In genomic region chr6:149936743-149937142, GRCh38 we compare ENCODE assay signal across 17 cellular contexts. TPM values are rescaled to one million over a fixed set of nuclear protein-coding genes. Genes with fewer than 3 reads are reported as not detected.
DNase-seq lines count a peak whose midpoint lies in the region; ATAC-seq and TF ChIP-seq lines count a peak whose summit lies in the region.
"Had no signal": no experiment of that assay in that cellular context is flagged by ENCODE, and none has a peak within 500 bp of the region (broad histone marks: within the 10 kb centered on the region; RNA-seq: fewer than 3 reads in every experiment).

No MANE protein-coding gene starts in this region.

- no peaks in the 10 kb centered on the region for H3K36me3 ChIP-seq in uterus

- H3K9me3 Mint-ChIP-seq in activated B cell treated with CpG ODN at 0.5 μM for 24 hours: no peaks in the 10 kb centered on the region
- H3K9me3 Mint-ChIP-seq: CD8-positive, alpha-beta T cell; HFFc6 had no signal

- peaks cover 68% of the 10 kb centered on the region for H3K27me3 Mint-ChIP-seq in activated B cell treated with CpG ODN at 0.5 μM for 24 hours

- no peak overlapping the region for H3K27ac ChIP-seq in uterus
- H3K27ac ChIP-seq: A549 had no signal

- no peak for TF ChIP-seq CTCF in activated B cell treated with CpG ODN at 0.5 μM for 24 hours (IDR thresholded peaks at IDR 0.05)
- TF ChIP-seq CTCF in uterus (IDR thresholded peaks at IDR 0.05): no peak

- CTCF ChIA-PET in activated B cell treated with CpG ODN at 0.5 μM for 24 hours (lab: Charles Lee): interaction anchor here (2.8 kb wide), 1 partner anchor 80 kb away, joined by 27 read pairs; no protein-coding TSS in a partner anchor

- no peak for ATAC-seq in activated B cell treated with CpG ODN at 0.5 μM for 24 hours (ENCODE audit: low read depth)
- ATAC-seq: A549; CD8-positive, alpha-beta T cell had no signal

- H3K9me3 ChIP-seq in uterus: no peaks in the 10 kb centered on the region
- H3K9me3 ChIP-seq: A549 had no signal

- peak overlapping the region; percentile 31 for H3K27ac Mint-ChIP-seq in activated B cell treated with CpG ODN at 0.5 μM for 24 hours
- H3K27ac Mint-ChIP-seq: CD14-positive monocyte; CD8-positive, alpha-beta T cell; HFFc6 had no signal

- H3K4me3 Mint-ChIP-seq in activated B cell treated with CpG ODN at 0.5 μM for 24 hours: peak overlapping the region; percentile 5
- H3K4me3 Mint-ChIP-seq: CD8-positive, alpha-beta T cell; HFFc6 had no signal

- TF ChIP-seq POLR2A in uterus (IDR thresholded peaks at IDR 0.05): no peak

- H3K4me1 Mint-ChIP-seq in activated B cell treated with CpG ODN at 0.5 μM for 24 hours: peaks cover 39% of the 10 kb centered on the region

- H3K4me3 ChIP-seq in uterus: no peak overlapping the region
- H3K4me3 ChIP-seq: A549 had no signal

- POLR2A ChIA-PET in activated B cell treated with CpG ODN at 0.5 μM for 24 hours (lab: Charles Lee): no interaction called here

- peaks cover 25 to 64% of the 10 kb centered on the region in 2 donors for H3K27me3 ChIP-seq in uterus

- peak; percentile 38 for DNase-seq in activated effector memory CD4-positive, alpha-beta T cell treated with anti-CD3 and anti-CD28 coated beads, Interleukin-2, amount 50 U/mL, for 16 hours
- no peak for DNase-seq in activated effector memory CD4-positive, alpha-beta T cell treated with Interleukin-2 at 50 U/mL for 16 hours
- no peak for DNase-seq in activated B cell treated with CpG ODN at 0.5 μM for 24 hours
- peak; percentile 23 for DNase-seq in ecto neural progenitor cell (ENCODE audit: low spot score)
- DNase-seq in posterior vena cava (ENCODE audit: low spot score): peak; percentile 12
- DNase-seq in uterus: no peak
- no peak for DNase-seq in NCI-H1436 (lab: John Stamatoyannopoulos, UW)
- DNase-seq: COR-L47, DMS153, DND-41, GDM1, HCEC 1CT, HFFc6 had no signal

- intact Hi-C loops in activated B cell treated with CpG ODN at 0.5 μM for 24 hours (cut with micrococcal nuclease) (loop anchor here (5.0 kb wide), 2 partner anchors 469 to 686 kb away; no protein-coding TSS in a partner anchor), posterior vena cava (cut with DNase I) (no loop called here), uterus (cut with DNase I; ENCODE audit: low total_unique reads) (loop anchor here (10.0 kb wide), 1 partner anchor 78 kb away; no protein-coding TSS in a partner anchor)

- H3K36me3 Mint-ChIP-seq in activated B cell treated with CpG ODN at 0.5 μM for 24 hours (ENCODE audit: low read depth): peaks cover 2% of the 10 kb centered on the region

- H3K4me1 ChIP-seq in uterus: peaks cover 0 to 11% of the 10 kb centered on the region in 2 donors

RNA-seq across cellular contexts. Expression of gene ULBP2, which starts 5.1 kb away (rescaled TPM):
- total RNA-seq in activated B cell treated with CpG ODN at 0.5 μM for 24 hours (0.29 and 0.37 TPM in 2 replicates), posterior vena cava (under 1 TPM; 0.43 to 0.51 TPM), uterus (under 1 TPM in 2 of 4 donors, not detected in 2; 0.21 to 0.34 TPM)

RNA-seq across cellular contexts. Expression of gene RAET1G, which starts 13.8 kb away (rescaled TPM):
- total RNA-seq in activated B cell treated with CpG ODN at 0.5 μM for 24 hours: not detected in 2 replicates
- total RNA-seq in posterior vena cava: under 1 TPM in 1 of 2 donors, not detected in 1; 0.74 TPM
- 1 to 10 TPM in 1 of 4 donors, not detected in 3; 1.4 TPM for total RNA-seq in uterus
- total RNA-seq: CD8-positive, alpha-beta T cell; H4 had no signal

RNA-seq across cellular contexts. Expression of gene ULBP1, which starts 27.0 kb away (rescaled TPM):
- total RNA-seq in activated B cell treated with CpG ODN at 0.5 μM for 24 hours: 1.9 and 2.2 TPM in 2 replicates
- under 1 TPM in 1 of 2 donors, not detected in 1; 0.19 TPM for total RNA-seq in posterior vena cava
- not detected for total RNA-seq in uterus

RNA-seq across cellular contexts. Expression of gene RAET1E, which starts 38.8 kb away (rescaled TPM):
- total RNA-seq in activated B cell treated with CpG ODN at 0.5 μM for 24 hours: not detected in 2 replicates
- total RNA-seq in posterior vena cava: 1 to 10 TPM in 1 of 2 donors, not detected in 1; 1.6 TPM
- total RNA-seq in uterus: under 1 TPM in 1 of 4 donors, not detected in 3; 0.55 TPM
- total RNA-seq: CD8-positive, alpha-beta T cell; H4 had no signal

Comparison
In these comparisons a context has a peak if more than half of its experiments do, and no peak if none do; other contexts are left out.
1. DNase-seq: peak in activated effector memory CD4-positive, alpha-beta T cell treated with anti-CD3 and anti-CD28 coated beads, Interleukin-2, amount 50 U/mL, for 16 hours (single experiment), ecto neural progenitor cell (single experiment) and posterior vena cava (single experiment); none in activated effector memory CD4-positive, alpha-beta T cell treated with Interleukin-2 at 50 U/mL for 16 hours (single experiment), activated B cell treated with CpG ODN at 0.5 μM for 24 hours (single experiment), uterus (0 of 2) and NCI-H1436 (single experiment).
2. intact Hi-C loops: an anchor here in activated B cell treated with CpG ODN at 0.5 μM for 24 hours (5.0 kb wide) and uterus (10.0 kb wide); none called in posterior vena cava.